31 cellular contexts compared by ENCODE assay signal in genomic region chr13:20006206-20006605, GRCh38. TPM values are rescaled to one million over a fixed set of nuclear protein-coding genes. Genes with fewer than 3 reads are reported as not detected.
DNase-seq lines count a peak whose midpoint lies in the region; ATAC-seq and TF ChIP-seq lines count a peak whose summit lies in the region.
"Had no signal": no experiment of that assay in that cellular context is flagged by ENCODE, and none has a peak within 500 bp of the region (broad histone marks: within the 10 kb centered on the region; RNA-seq: fewer than 3 reads in every experiment).

No MANE protein-coding gene starts in this region.

- no peak overlapping the region for H2AFZ ChIP-seq in ACC112 (ENCODE audit: low read length, unreplicated experiment)

- H3K4me3 ChIP-seq in ACC112 (ENCODE audit: low read depth, low read length) (peak overlapping the region; percentile 15; the same call in 1 of the 2 replicates), brain microvascular endothelial cell (ENCODE audit: low read depth, low read length) (no peak overlapping the region), fibroblast of villous mesenchyme (ENCODE audit: low read depth, low read length) (no peak overlapping the region)
- H3K4me3 ChIP-seq: A549, GM12878, right atrium auricular region, spleen had no signal

- H3K36me3 ChIP-seq in ACC112 (ENCODE audit: insufficient read depth, low read length) (peaks cover 54% of the 10 kb centered on the region), brain microvascular endothelial cell (replicated peaks) (peaks cover 27% of the 10 kb centered on the region)

- H3K79me2 ChIP-seq in ACC112 (ENCODE audit: control insufficient read depth, insufficient read depth, low read length, unreplicated experiment): no peaks in the 10 kb centered on the region

- DNase-seq in LHCN-M2 (ENCODE audit: low read depth): peak; percentile 38
- DNase-seq in brain microvascular endothelial cell: peak; percentile 6
- peak; percentile 31 for DNase-seq in fibroblast of villous mesenchyme (ENCODE audit: low read depth)
- DNase-seq in stimulated activated CD4-positive, alpha-beta T cell treated with anti-CD3 and anti-CD28 coated beads, Interleukin-4, amount 100 ng/mL, for 1 hour: no peak
- DNase-seq: activated CD4-positive, alpha-beta T cell treated with anti-CD3 and anti-CD28 coated beads, Interleukin-2, amount 10 ng/mL, durations not matched to agents 24 days and 14 days; activated effector memory CD4-positive, alpha-beta T cell treated with Interleukin-2 at 50 U/mL for 16 hours; BE2C; CD8-positive, alpha-beta memory T cell; central memory CD4-positive, alpha-beta T cell; glutamatergic neuron; Karpas-422; kidney; left ventricle myocardium superior; NCI-H446; NCI-H748 treated with DMSO at 0.1 percent for 48 hours; posterior cingulate gyrus; SIG-M5; spleen; stimulated activated CD4-positive, alpha-beta T cell treated with anti-CD3 and anti-CD28 coated beads, Interleukin-2, amount 100 ng/mL, for 24 hours; stimulated activated naive CD8-positive, alpha-beta T cell treated with anti-CD3 and anti-CD28 coated beads, Interleukin-15, amount 100 ng/mL, for 72 hours; SW 1271; T1000 had no signal

- no peaks in the 10 kb centered on the region for H3K27me3 ChIP-seq in ACC112 (ENCODE audit: insufficient read depth, low read length)
- no peaks in the 10 kb centered on the region for H3K27me3 ChIP-seq in brain microvascular endothelial cell (replicated peaks)
- H3K27me3 ChIP-seq: BE2C, right atrium auricular region, spleen had no signal

- H3K4me1 ChIP-seq in ACC112 (ENCODE audit: control insufficient read depth, insufficient read depth, low read length, unreplicated experiment): peaks cover 4% of the 10 kb centered on the region

- H3K27ac ChIP-seq in ACC112 (ENCODE audit: low read depth, low read length): peak overlapping the region; percentile 55
- peak overlapping the region; percentile 31 for H3K27ac ChIP-seq in brain microvascular endothelial cell
- H3K27ac ChIP-seq: A549, right atrium auricular region, spleen had no signal

- in situ Hi-C loops in brain microvascular endothelial cell (cut with HindIII; ENCODE audit: low pct_ligation_motif_present, low sequenced_read_pairs): no loop called here

- no peak for TF ChIP-seq CTCF in brain microvascular endothelial cell (IDR thresholded peaks at IDR 0.05; ENCODE audit: low read depth, low read length, missing control alignments)
- TF ChIP-seq CTCF in fibroblast of villous mesenchyme (IDR thresholded peaks at IDR 0.05; ENCODE audit: insufficient read depth, low read depth, low read length): no peak

- no peak for ATAC-seq in esophagus mucosa
- no peak for ATAC-seq in HG03025 (IDR thresholded peaks at IDR 0.05; ENCODE audit: low FRiP score, unreplicated experiment)
- ATAC-seq in GM21515 (IDR thresholded peaks at IDR 0.05; ENCODE audit: unreplicated experiment): no peak
- ATAC-seq: A549; activated naive CD4-positive, alpha-beta T cell treated with anti-CD3 and anti-CD28 coated beads, Interleukin-2, amount 50 U/mL, for 72 hours; GM12878; left ventricle myocardium superior; Panc1; stimulated activated naive CD8-positive, alpha-beta T cell treated with anti-CD3 and anti-CD28 coated beads, Interleukin-15, amount 100 ng/mL, for 72 hours had no signal

RNA-seq across cellular contexts. Expression of gene ZMYM2, which starts 47.7 kb away (rescaled TPM):
- total RNA-seq in LHCN-M2 (2014; rRNA removed) (38.1 and 39.1 TPM in 2 replicates), fibroblast of villous mesenchyme (54.1 and 69.1 TPM in 2 replicates), esophagus mucosa (50.6 TPM)
- 9.1 TPM for polyA plus RNA-seq in LHCN-M2 (2012)
